Comparison of ENCODE assay signal across 1 cellular context in the genomic region with DNA sequence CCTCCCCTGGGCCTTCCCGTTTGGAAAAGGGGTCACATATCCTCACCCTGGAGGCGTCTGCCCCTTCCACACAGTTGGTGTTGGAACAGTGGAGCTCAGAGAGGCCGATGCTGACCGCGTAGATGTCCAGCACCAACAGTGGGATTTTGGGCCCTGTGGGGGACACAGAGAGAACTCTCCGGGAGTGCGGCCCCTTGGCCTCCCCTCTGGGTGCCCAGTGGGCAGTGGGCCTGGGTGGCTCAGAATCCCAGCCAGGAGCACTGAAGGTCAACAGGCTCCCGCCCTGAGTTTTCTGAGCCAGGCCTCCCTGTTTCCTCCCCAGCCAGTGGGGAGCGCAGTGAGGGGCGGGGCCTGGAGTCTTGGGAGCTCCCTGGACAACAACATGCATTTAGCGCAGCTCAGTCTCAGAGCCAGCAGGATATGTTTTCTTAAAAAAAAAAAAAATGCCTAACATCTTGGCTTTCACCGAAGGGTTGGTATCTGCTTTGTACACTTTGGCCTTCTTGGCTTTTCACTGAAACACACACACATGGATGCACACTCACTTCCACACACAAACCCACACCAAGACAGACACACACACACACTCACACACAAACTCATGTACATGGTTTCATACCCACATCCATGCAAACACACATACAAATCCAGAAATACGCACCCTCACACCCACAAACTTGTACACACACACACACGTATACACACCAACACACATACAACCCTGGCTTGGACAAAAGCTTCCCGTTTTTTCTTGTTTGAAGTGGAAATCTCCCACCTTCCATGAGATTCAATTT.
TF ChIP-seq lines count a peak whose summit lies in the region.

No MANE protein-coding gene starts in this region.

TF ChIP-seq in IMR-90, 13 proteins besides CTCF, POLR2A, EP300 and RAD21 (continued from another document):
- TF ChIP-seq SMC3 (IDR thresholded peaks at IDR 0.05; ENCODE audit: low read depth, low read length) (no peak), MAFK (IDR thresholded peaks at IDR 0.05; ENCODE audit: low read depth, low read length) (no peak), MXI1 (IDR thresholded peaks at IDR 0.05; ENCODE audit: borderline replicate concordance, low read depth, low read length) (no peak), ELK1 (IDR thresholded peaks at IDR 0.05; ENCODE audit: borderline replicate concordance, low read depth, low read length) (no peak), FOS (IDR thresholded peaks at IDR 0.05; ENCODE audit: low read depth, low read length) (no peak), BHLHE40 (IDR thresholded peaks at IDR 0.05; ENCODE audit: low read depth, low read length) (no peak), RCOR1 (IDR thresholded peaks at IDR 0.05; ENCODE audit: insufficient replicate concordance, low read length) (no peak), RFX5 (IDR thresholded peaks at IDR 0.05; ENCODE audit: low read depth, low read length) (no peak)
- TF ChIP-seq, protein P1, sequence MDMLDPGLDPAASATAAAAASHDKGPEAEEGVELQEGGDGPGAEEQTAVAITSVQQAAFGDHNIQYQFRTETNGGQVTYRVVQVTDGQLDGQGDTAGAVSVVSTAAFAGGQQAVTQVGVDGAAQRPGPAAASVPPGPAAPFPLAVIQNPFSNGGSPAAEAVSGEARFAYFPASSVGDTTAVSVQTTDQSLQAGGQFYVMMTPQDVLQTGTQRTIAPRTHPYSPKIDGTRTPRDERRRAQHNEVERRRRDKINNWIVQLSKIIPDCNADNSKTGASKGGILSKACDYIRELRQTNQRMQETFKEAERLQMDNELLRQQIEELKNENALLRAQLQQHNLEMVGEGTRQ (IDR thresholded peaks at IDR 0.05; ENCODE audit: low read depth, low read length): no peak
